In genomic region chr6:125511809-125512341, GRCh38 we compare ENCODE assay signal across 1 cellular context.
TF ChIP-seq lines count a peak whose summit lies in the region.

No MANE protein-coding gene starts in this region.

TF ChIP-seq in HEK293, 187 proteins besides CTCF, POLR2A, EP300 and RAD21 (continued from another document and continues in another):
- peak; percentile 93 for TF ChIP-seq PRDM6 (tag by site-specific recombination; IDR thresholded peaks at IDR 0.05)
- TF ChIP-seq ZNF223 (tag by site-specific recombination; IDR thresholded peaks at IDR 0.05), result no peak
- TF ChIP-seq ZNF621 (tag by site-specific recombination; IDR thresholded peaks at IDR 0.05), result no peak
- TF ChIP-seq BCL11B (tag by site-specific recombination; IDR thresholded peaks at IDR 0.05; ENCODE audit: low read depth), result no peak
- 0 out of 2 replicates have a peak, but pooled peaks have one; percentile 19 for TF ChIP-seq ZNF335 (tag by site-specific recombination; conservative IDR thresholded peaks at IDR 0.05)
- TF ChIP-seq ZNF175 (tag by site-specific recombination; IDR thresholded peaks at IDR 0.05), result no peak
- peak; percentile 78 for TF ChIP-seq PRDM10 (tag by site-specific recombination; IDR thresholded peaks at IDR 0.05)
- no peak for TF ChIP-seq ZSCAN16 (tag by site-specific recombination; IDR thresholded peaks at IDR 0.05)
- no peak for TF ChIP-seq HIC1 (tag by site-specific recombination; IDR thresholded peaks at IDR 0.05)
- TF ChIP-seq IKZF3 (tag by site-specific recombination; IDR thresholded peaks at IDR 0.05), result no peak
- no peak for TF ChIP-seq ZNF555 (tag by site-specific recombination; conservative IDR thresholded peaks at IDR 0.05)
- peak; percentile 21; the same call in 1 of the 2 replicates for TF ChIP-seq RBAK (tag by site-specific recombination; IDR thresholded peaks at IDR 0.05)
- no peak for TF ChIP-seq ZNF585B (tag by site-specific recombination; IDR thresholded peaks at IDR 0.05)
- no peak for TF ChIP-seq ZFHX2 (tag by site-specific recombination; conservative IDR thresholded peaks at IDR 0.05)
- TF ChIP-seq YY1 (tag by site-specific recombination; IDR thresholded peaks at IDR 0.05), result no peak
- TF ChIP-seq ZNF777 (tag by site-specific recombination; IDR thresholded peaks at IDR 0.05; ENCODE audit: borderline replicate concordance), result no peak
- TF ChIP-seq REST (tag by site-specific recombination; IDR thresholded peaks at IDR 0.05), result no peak
- TF ChIP-seq ZNF155 (tag by site-specific recombination; IDR thresholded peaks at IDR 0.05), result no peak
- TF ChIP-seq ZNF248 (tag by site-specific recombination; IDR thresholded peaks at IDR 0.05), result no peak
- peak; percentile 71 for TF ChIP-seq ZNF362 (tag by site-specific recombination; IDR thresholded peaks at IDR 0.05)
- TF ChIP-seq PATZ1 (tag by site-specific recombination; IDR thresholded peaks at IDR 0.05), result peak; percentile 70; the same call in 1 of the 2 replicates
- peak; percentile 30; the same call in 1 of the 2 replicates for TF ChIP-seq ZSCAN4 (tag by site-specific recombination; IDR thresholded peaks at IDR 0.05)
- TF ChIP-seq ZNF311 (tag by site-specific recombination; IDR thresholded peaks at IDR 0.05; ENCODE audit: borderline replicate concordance), result no peak
- no peak for TF ChIP-seq PRDM2 (tag by site-specific recombination; IDR thresholded peaks at IDR 0.05; ENCODE audit: borderline replicate concordance)
- TF ChIP-seq ZNF416 (tag by site-specific recombination; IDR thresholded peaks at IDR 0.05), result no peak
- no peak; the same call in 1 of the 2 replicates for TF ChIP-seq MEIS1 (CRISPR knock-in tag; IDR thresholded peaks at IDR 0.05; ENCODE audit: borderline replicate concordance)
- no peak for TF ChIP-seq ZNF624 (tag by site-specific recombination; IDR thresholded peaks at IDR 0.05)
- TF ChIP-seq KLF9 (tag by site-specific recombination; IDR thresholded peaks at IDR 0.05; ENCODE audit: low read depth), result no peak; the same call in 1 of the 2 replicates
- TF ChIP-seq ELK4 (IDR thresholded peaks at IDR 0.05; ENCODE audit: borderline replicate concordance, low read depth, low read length), result no peak
